In the genomic region with DNA sequence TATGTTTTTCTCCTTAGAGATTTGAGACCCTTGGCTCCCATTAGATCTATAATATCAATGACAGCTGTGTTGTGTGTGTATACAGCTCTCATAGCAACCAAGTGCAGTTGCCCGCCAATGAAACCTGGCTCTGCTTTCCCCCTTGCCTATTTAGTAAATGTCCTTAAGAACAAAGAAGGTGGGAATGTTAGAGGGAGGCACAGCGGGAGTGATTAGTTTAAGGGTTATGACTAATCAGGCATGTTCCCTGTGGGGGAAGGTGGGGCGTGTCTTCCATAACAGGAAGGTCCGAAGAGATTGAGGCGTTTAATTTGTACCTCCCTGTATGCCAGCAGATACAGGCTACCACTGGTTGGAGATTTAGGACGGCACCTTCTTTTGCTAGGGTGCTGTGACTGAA, we compare ENCODE assay signal across 10 cellular contexts.
DNase-seq lines count a peak whose midpoint lies in the region; ATAC-seq lines count a peak whose summit lies in the region.
"Had no signal": no experiment of that assay in that cellular context is flagged by ENCODE, and none has a peak within 500 bp of the region (broad histone marks: within the 10 kb centered on the region; RNA-seq: fewer than 3 reads in every experiment).

No MANE protein-coding gene starts in this region.

- ATAC-seq in T-cell (replicated peaks in 1 of 4) (no peak), GM18520 (IDR thresholded peaks at IDR 0.05; ENCODE audit: unreplicated experiment) (no peak)

- no peaks in the 10 kb centered on the region for H3K36me3 Mint-ChIP-seq in T-cell
- no peaks in the 10 kb centered on the region for H3K36me3 Mint-ChIP-seq in activated CD4-positive, alpha-beta T cell treated with anti-CD3 and anti-CD28 coated beads, Interleukin-2, amount 10 ng/mL, durations not matched to agents 7 days and 5 days (ENCODE audit: low read depth)

- DNase-seq in A172 (ENCODE audit: low spot score): peak; percentile 81
- DNase-seq in LoVo (ENCODE audit: low spot score): peak; percentile 82
- DNase-seq in astrocyte of the hippocampus (ENCODE audit: low read depth, low spot score): peak; percentile 88
- peak; percentile 16 for DNase-seq in iPS DF 4.7 (ENCODE audit: extremely low read depth, low spot score)
- DNase-seq in T-cell: no peak
- DNase-seq in activated CD4-positive, alpha-beta T cell treated with anti-CD3 and anti-CD28 coated beads, Interleukin-2, amount 10 ng/mL, durations not matched to agents 7 days and 5 days: no peak
- no peak for DNase-seq in OCI-M2 (lab: John Stamatoyannopoulos, UW; ENCODE audit: unreplicated experiment)

- peaks cover 10 to 16% of the 10 kb centered on the region in 2 donors for H3K27me3 Mint-ChIP-seq in T-cell
- peaks cover 10% of the 10 kb centered on the region for H3K27me3 Mint-ChIP-seq in activated CD4-positive, alpha-beta T cell treated with anti-CD3 and anti-CD28 coated beads, Interleukin-2, amount 10 ng/mL, durations not matched to agents 7 days and 5 days

- no peak overlapping the region for H3K4me3 Mint-ChIP-seq in T-cell
- H3K4me3 Mint-ChIP-seq in activated CD4-positive, alpha-beta T cell treated with anti-CD3 and anti-CD28 coated beads, Interleukin-2, amount 10 ng/mL, durations not matched to agents 7 days and 5 days: no peak overlapping the region
- H3K4me3 Mint-ChIP-seq: B cell; stimulated activated naive CD8-positive, alpha-beta T cell treated with anti-CD3 and anti-CD28 coated beads, Interleukin-15, Interleukin-2, amounts not matched to agents 100 ng/mL and 50 ng/mL, for 24 hours had no signal

- peaks cover 0 to 3% (median 0%) of the 10 kb centered on the region in 3 donors for H3K4me1 Mint-ChIP-seq in T-cell
- no peaks in the 10 kb centered on the region for H3K4me1 Mint-ChIP-seq in activated CD4-positive, alpha-beta T cell treated with anti-CD3 and anti-CD28 coated beads, Interleukin-2, amount 10 ng/mL, durations not matched to agents 7 days and 5 days

- POLR2A ChIA-PET in T-cell (lab: Charles Lee): no interaction called here
- POLR2A ChIA-PET in activated CD4-positive, alpha-beta T cell treated with anti-CD3 and anti-CD28 coated beads, Interleukin-2, amount 10 ng/mL, durations not matched to agents 7 days and 5 days (lab: Charles Lee): no interaction called here

- H3K27ac Mint-ChIP-seq in T-cell: no peak overlapping the region
- H3K27ac Mint-ChIP-seq in activated CD4-positive, alpha-beta T cell treated with anti-CD3 and anti-CD28 coated beads, Interleukin-2, amount 10 ng/mL, durations not matched to agents 7 days and 5 days: no peak overlapping the region
- H3K27ac Mint-ChIP-seq: B cell; stimulated activated naive CD8-positive, alpha-beta T cell treated with anti-CD3 and anti-CD28 coated beads, Interleukin-15, Interleukin-2, amounts not matched to agents 100 ng/mL and 50 ng/mL, for 24 hours had no signal

- CTCF ChIA-PET in T-cell (lab: Charles Lee): no interaction called here
- CTCF ChIA-PET in activated CD4-positive, alpha-beta T cell treated with anti-CD3 and anti-CD28 coated beads, Interleukin-2, amount 10 ng/mL, durations not matched to agents 7 days and 5 days (lab: Charles Lee): no interaction called here

- H3K9me3 Mint-ChIP-seq in T-cell: no peaks in the 10 kb centered on the region
- no peaks in the 10 kb centered on the region for H3K9me3 Mint-ChIP-seq in activated CD4-positive, alpha-beta T cell treated with anti-CD3 and anti-CD28 coated beads, Interleukin-2, amount 10 ng/mL, durations not matched to agents 7 days and 5 days
- H3K9me3 Mint-ChIP-seq: stimulated activated naive CD8-positive, alpha-beta T cell treated with anti-CD3 and anti-CD28 coated beads, Interleukin-15, Interleukin-2, amounts not matched to agents 100 ng/mL and 50 ng/mL, for 24 hours had no signal

Comparison
In these comparisons a context has a peak if more than half of its experiments do, and no peak if none do; other contexts are left out.
1. DNase-seq: peak in A172 (single experiment), LoVo (single experiment), astrocyte of the hippocampus (single experiment) and iPS DF 4.7 (single experiment); none in T-cell (0 of 34), activated CD4-positive, alpha-beta T cell treated with anti-CD3 and anti-CD28 coated beads, Interleukin-2, amount 10 ng/mL, durations not matched to agents 7 days and 5 days (single experiment) and OCI-M2 (single experiment).